14 cellular contexts compared by ENCODE assay signal in the genomic region with DNA sequence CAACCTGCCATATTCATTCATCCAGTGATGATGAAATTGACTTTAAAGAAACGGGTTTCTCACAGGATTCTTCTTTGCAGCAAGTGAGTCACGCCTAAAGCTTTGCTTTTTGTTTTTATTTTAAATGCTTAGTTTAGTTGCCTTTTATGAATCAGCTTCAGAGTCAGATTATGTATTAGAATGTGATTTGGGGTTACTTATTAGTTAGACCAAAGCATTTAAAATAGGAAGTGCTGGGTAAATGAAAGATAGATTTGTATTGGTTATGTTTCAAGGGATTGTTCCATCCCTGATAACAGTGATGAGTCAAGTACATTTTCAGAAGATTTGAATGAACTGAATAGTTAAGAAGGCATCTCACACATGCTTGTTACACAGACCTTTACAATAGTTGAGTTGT.
DNase-seq lines count a peak whose midpoint lies in the region; ATAC-seq, FAIRE-seq and TF ChIP-seq lines count a peak whose summit lies in the region.
"Had no signal": no experiment of that assay in that cellular context is flagged by ENCODE, and none has a peak within 500 bp of the region (broad histone marks: within the 10 kb centered on the region; RNA-seq: fewer than 3 reads in every experiment).

No MANE protein-coding gene starts in this region.

- H3K9me1 ChIP-seq in endothelial cell of umbilical vein (replicated peaks; ENCODE audit: control insufficient read depth, extremely low read depth, insufficient read depth, low read length): no peaks in the 10 kb centered on the region

- H3K4me3 Mint-ChIP-seq in CD4-positive, CD25-positive, alpha-beta regulatory T cell: no peak overlapping the region
- no peak overlapping the region for H3K4me3 Mint-ChIP-seq in activated naive CD8-positive, alpha-beta T cell treated with anti-CD3 and anti-CD28 coated beads for 36 hours
- H3K4me3 Mint-ChIP-seq: activated naive CD8-positive, alpha-beta T cell; T-helper 17 cell had no signal

- dilution Hi-C loops in endothelial cell of umbilical vein (cut with MboI; ENCODE audit: extremely low pct_ligation_motif_present, low sequenced_read_pairs): no loop called here

- no peak overlapping the region for H3K4me3 ChIP-seq in CD4-positive, CD25-positive, alpha-beta regulatory T cell (ENCODE audit: low read depth, low read length)
- no peak overlapping the region for H3K4me3 ChIP-seq in endothelial cell of umbilical vein (replicated peaks in 1 of 3; ENCODE audit: insufficient read depth in 1 of 3, low read depth in 1 of 3, low read length in 3 of 3)
- H3K4me3 ChIP-seq: right lobe of liver had no signal

- TF ChIP-seq CTCF in endothelial cell of umbilical vein (IDR thresholded peaks at IDR 0.05; ENCODE audit: extremely low read depth in 1 of 2, insufficient read depth in 1 of 2, low read depth in 1 of 2, low read length in 2 of 2): no peak

- H3K36me3 ChIP-seq in CD4-positive, CD25-positive, alpha-beta regulatory T cell (ENCODE audit: control insufficient read depth, insufficient read depth, low read length): peaks cover 86% of the 10 kb centered on the region
- peaks cover 13 to 14% of the 10 kb centered on the region in 2 experiments for H3K36me3 ChIP-seq in endothelial cell of umbilical vein (ENCODE audit: control insufficient read depth in 2 of 2, extremely low read depth in 1 of 2, insufficient read depth in 2 of 2, low read length in 2 of 2)

- CTCF ChIA-PET in endothelial cell of umbilical vein (lab: Charles Lee): interaction anchor here (1.3 to 2.9 kb wide), 4 partner anchors 10 to 215 kb away, joined by 3 to 11 read pairs (median 4); no protein-coding TSS in a partner anchor

- H3K79me2 ChIP-seq in endothelial cell of umbilical vein (ENCODE audit: control insufficient read depth, insufficient read depth, low read length): peaks cover 10% of the 10 kb centered on the region

- BruUV-seq in endothelial cell of umbilical vein (replicated peaks; lab: Mats Ljungman, UMichigan): no TSS peak

- peak; percentile 8 for FAIRE-seq in endothelial cell of umbilical vein (lab: Jason Lieb, UNC)

- no peak overlapping the region for H3K9ac ChIP-seq in endothelial cell of umbilical vein (replicated peaks; ENCODE audit: extremely low read depth, insufficient read depth, low read length)

- H3K27ac ChIP-seq in CD4-positive, CD25-positive, alpha-beta regulatory T cell (ENCODE audit: insufficient read depth, low read length, poor library complexity, severe bottlenecking): no peak overlapping the region
- H3K27ac ChIP-seq in endothelial cell of umbilical vein (ENCODE audit: insufficient read depth, low read depth, low read length): no peak overlapping the region
- H3K27ac ChIP-seq: right lobe of liver had no signal

- H3K9me3 ChIP-seq in CD4-positive, CD25-positive, alpha-beta regulatory T cell (ENCODE audit: control insufficient read depth in 2 of 2, low read length in 2 of 2): no peaks in the 10 kb centered on the region
- no peaks in the 10 kb centered on the region for H3K9me3 ChIP-seq in endothelial cell of umbilical vein (replicated peaks; ENCODE audit: control insufficient read depth, insufficient read depth, low read length)
- H3K9me3 ChIP-seq: right lobe of liver had no signal

- peak overlapping the region in 2 of 3 donors; percentile 42 to 64 for H3K27ac Mint-ChIP-seq in CD4-positive, CD25-positive, alpha-beta regulatory T cell
- no peak overlapping the region for H3K27ac Mint-ChIP-seq in activated naive CD8-positive, alpha-beta T cell treated with anti-CD3 and anti-CD28 coated beads for 36 hours

- no peak overlapping the region for H2AFZ ChIP-seq in endothelial cell of umbilical vein (ENCODE audit: low read depth, low read length)

- POLR2A ChIA-PET in endothelial cell of umbilical vein (lab: Charles Lee): no interaction called here

- H3K4me2 ChIP-seq in endothelial cell of umbilical vein (ENCODE audit: insufficient read depth, low read length): no peak overlapping the region

- no peaks in the 10 kb centered on the region for H3K27me3 Mint-ChIP-seq in CD4-positive, CD25-positive, alpha-beta regulatory T cell
- H3K27me3 Mint-ChIP-seq in activated naive CD8-positive, alpha-beta T cell treated with anti-CD3 and anti-CD28 coated beads for 36 hours: no peaks in the 10 kb centered on the region
- H3K27me3 Mint-ChIP-seq: activated naive CD8-positive, alpha-beta T cell; T-helper 17 cell had no signal

- intact Hi-C loops in endothelial cell of umbilical vein (cut with micrococcal nuclease): loop anchor here (5.0 kb wide), 1 partner anchor 121 kb away; the partner anchor contains the start of gene PPP6R3

- peaks cover 44% of the 10 kb centered on the region for H3K36me3 Mint-ChIP-seq in CD4-positive, CD25-positive, alpha-beta regulatory T cell
- peaks cover 20% of the 10 kb centered on the region for H3K36me3 Mint-ChIP-seq in activated naive CD8-positive, alpha-beta T cell treated with anti-CD3 and anti-CD28 coated beads for 36 hours

- no peak for ATAC-seq in CD4-positive, CD25-positive, alpha-beta regulatory T cell (ENCODE audit: low read depth in 2 of 2)
- ATAC-seq: right lobe of liver, T-helper 17 cell had no signal

- TF ChIP-seq POLR2A in endothelial cell of umbilical vein (IDR thresholded peaks at IDR 0.05; ENCODE audit: low read depth, low read length): no peak

- no peaks in the 10 kb centered on the region for H4K20me1 ChIP-seq in endothelial cell of umbilical vein (replicated peaks; ENCODE audit: control insufficient read depth, extremely low read depth, insufficient read depth, low read length)

- peaks cover 0 to 1% (median 0%) of the 10 kb centered on the region in 7 donors for H3K9me3 Mint-ChIP-seq in CD4-positive, CD25-positive, alpha-beta regulatory T cell
- no peaks in the 10 kb centered on the region for H3K9me3 Mint-ChIP-seq in activated naive CD8-positive, alpha-beta T cell treated with anti-CD3 and anti-CD28 coated beads for 36 hours

- peaks cover 0 to 26% (median 1%) of the 10 kb centered on the region in 4 donors for H3K4me1 Mint-ChIP-seq in CD4-positive, CD25-positive, alpha-beta regulatory T cell
- H3K4me1 Mint-ChIP-seq in activated naive CD8-positive, alpha-beta T cell treated with anti-CD3 and anti-CD28 coated beads for 36 hours: peaks cover 27% of the 10 kb centered on the region

- no peaks in the 10 kb centered on the region for H3K27me3 ChIP-seq in CD4-positive, CD25-positive, alpha-beta regulatory T cell (ENCODE audit: control insufficient read depth, insufficient read depth, low read length)
- no peaks in the 10 kb centered on the region for H3K27me3 ChIP-seq in endothelial cell of umbilical vein (ENCODE audit: control insufficient read depth in 2 of 2, insufficient read depth in 2 of 2, low read length in 2 of 2)
- H3K27me3 ChIP-seq: right lobe of liver had no signal

- H3K4me1 ChIP-seq in CD4-positive, CD25-positive, alpha-beta regulatory T cell (ENCODE audit: control insufficient read depth, insufficient read depth, low read length, poor library complexity, severe bottlenecking): no peaks in the 10 kb centered on the region
- H3K4me1 ChIP-seq in endothelial cell of umbilical vein (ENCODE audit: control insufficient read depth, extremely low read depth, insufficient read depth, low read length): peaks cover 13% of the 10 kb centered on the region
- H3K4me1 ChIP-seq: right lobe of liver had no signal

- no peak for DNase-seq in CD4-positive, CD25-positive, alpha-beta regulatory T cell
- DNase-seq in NCI-H226 (peak; percentile 45), endothelial cell of umbilical vein (ENCODE audit: low read depth, low spot score) (peak; percentile 43), non-pigmented ciliary epithelial cell (ENCODE audit: low read depth) (peak; percentile 51), AML-193 (lab: John Stamatoyannopoulos, UW) (no peak), OCI-M2 (lab: John Stamatoyannopoulos, UW; ENCODE audit: unreplicated experiment) (no peak), NCI-H1694 (lab: John Stamatoyannopoulos, UW) (no peak)
- no peak for DNase-seq in activated naive CD8-positive, alpha-beta T cell treated with anti-CD3 and anti-CD28 coated beads for 36 hours
- DNase-seq: DMS79, Karpas-422, NCI-H2081, right lobe of liver, T-helper 17 cell had no signal

TF ChIP-seq in endothelial cell of umbilical vein, 7 proteins besides CTCF, POLR2A, EP300 and RAD21:
- TF ChIP-seq MAX (IDR thresholded peaks at IDR 0.05; ENCODE audit: insufficient read depth, insufficient read length) (no peak), JUN (IDR thresholded peaks at IDR 0.05; ENCODE audit: borderline replicate concordance, insufficient read depth, insufficient read length, low read depth) (no peak), FOS (IDR thresholded peaks at IDR 0.05; ENCODE audit: borderline replicate concordance, insufficient read depth, low read length) (peak; percentile 50)

Comparison
In these comparisons a context has a peak if more than half of its experiments do, and no peak if none do; other contexts are left out.
1. DNase-seq: peak in NCI-H226 (single experiment), endothelial cell of umbilical vein (single experiment) and non-pigmented ciliary epithelial cell (single experiment); none in CD4-positive, CD25-positive, alpha-beta regulatory T cell (0 of 3), activated naive CD8-positive, alpha-beta T cell treated with anti-CD3 and anti-CD28 coated beads for 36 hours (single experiment), AML-193 (0 of 2), OCI-M2 (single experiment) and NCI-H1694 (single experiment).